Comparison of ENCODE assay signal across 8 cellular contexts in genomic region chr14:103808403-103809001, GRCh38. TPM values are rescaled to one million over a fixed set of nuclear protein-coding genes. Genes with fewer than 3 reads are reported as not detected.
DNase-seq lines count a peak whose midpoint lies in the region; ATAC-seq and TF ChIP-seq lines count a peak whose summit lies in the region.

No MANE protein-coding gene starts in this region.

- no peak overlapping the region for H3K9ac ChIP-seq in H9 (ENCODE audit: extremely low read depth, insufficient read length, low read length)

- peak; percentile 85 for ATAC-seq in activated CD8-positive, alpha-beta T cell treated with anti-CD3 and anti-CD28 coated beads for 36 hours
- ATAC-seq in memory B cell (ENCODE audit: low read depth) (peak; percentile 87), HG02938 (IDR thresholded peaks at IDR 0.05; ENCODE audit: unreplicated experiment) (no peak)

- no peak overlapping the region for H3K4me2 ChIP-seq in H9 (ENCODE audit: insufficient read depth, insufficient read length, low read length)

- H3K9me3 Mint-ChIP-seq in H9 (no peaks in the 10 kb centered on the region), memory B cell (no peaks in the 10 kb centered on the region)
- no peaks in the 10 kb centered on the region for H3K9me3 Mint-ChIP-seq in activated CD8-positive, alpha-beta T cell treated with anti-CD3 and anti-CD28 coated beads for 36 hours

- no peak overlapping the region for H4K8ac ChIP-seq in H9 (replicated peaks; ENCODE audit: insufficient read length, low read depth, low read length)

- no peak overlapping the region for H3K18ac ChIP-seq in H9 (ENCODE audit: insufficient read length, low read depth, low read length)

- H2BK120ac ChIP-seq in H9 (ENCODE audit: low read depth, low read length, poor library complexity, severe bottlenecking), result no peak overlapping the region

- H3K4me3 Mint-ChIP-seq in H9 (no peak overlapping the region), memory B cell (no peak overlapping the region)
- H3K4me3 Mint-ChIP-seq in activated CD8-positive, alpha-beta T cell treated with anti-CD3 and anti-CD28 coated beads for 36 hours, result no peak overlapping the region

- H3K23me2 ChIP-seq in H9 (ENCODE audit: insufficient read length, low read depth, low read length, poor library complexity, severe bottlenecking), result no peaks in the 10 kb centered on the region

- H3K36me3 Mint-ChIP-seq in H9 (ENCODE audit: insufficient read depth in 1 of 3, low read depth in 3 of 3), result no peaks in the 10 kb centered on the region
- H3K36me3 Mint-ChIP-seq in activated CD8-positive, alpha-beta T cell treated with anti-CD3 and anti-CD28 coated beads for 36 hours (ENCODE audit: low read depth), result no peaks in the 10 kb centered on the region
- no peaks in the 10 kb centered on the region for H3K36me3 Mint-ChIP-seq in memory B cell

- no CpG with 5 or more reads among the region's 6 CpGs for WGBS in H9 (ENCODE audit: extremely low coverage, insufficient read length, low lambda C conversion rate)

- H3K23ac ChIP-seq in H9 (ENCODE audit: insufficient read length, low read depth, low read length), result no peak overlapping the region

- no peak overlapping the region for H2BK12ac ChIP-seq in H9 (ENCODE audit: insufficient read length, low read depth, low read length)

- H3K79me2 ChIP-seq in H9 (ENCODE audit: insufficient read depth, low read length), result no peaks in the 10 kb centered on the region

- H3T11ph ChIP-seq in H9 (ENCODE audit: low read length), result no peak overlapping the region

- no peak overlapping the region for H2BK15ac ChIP-seq in H9 (ENCODE audit: low read depth, low read length)

- H2BK20ac ChIP-seq in H9 (ENCODE audit: low read depth, low read length, poor library complexity, severe bottlenecking), result no peak overlapping the region

- H3K27me3 Mint-ChIP-seq in H9 (ENCODE audit: low read depth), result no peaks in the 10 kb centered on the region; the same call in 1 of the 2 replicates
- H3K27me3 Mint-ChIP-seq in activated CD8-positive, alpha-beta T cell treated with anti-CD3 and anti-CD28 coated beads for 36 hours, result no peaks in the 10 kb centered on the region
- H3K27me3 Mint-ChIP-seq in memory B cell, result no peaks in the 10 kb centered on the region

- H3K4ac ChIP-seq in H9 (ENCODE audit: low read depth, low read length), result no peak overlapping the region

- no peak overlapping the region for H3K27ac Mint-ChIP-seq in H9
- no peak overlapping the region for H3K27ac Mint-ChIP-seq in activated CD8-positive, alpha-beta T cell treated with anti-CD3 and anti-CD28 coated beads for 36 hours
- no peak overlapping the region for H3K27ac Mint-ChIP-seq in memory B cell

- H4K20me1 ChIP-seq in H9 (ENCODE audit: control insufficient read depth, insufficient read depth, insufficient read length), result no peaks in the 10 kb centered on the region

- no peak overlapping the region for H2AFZ ChIP-seq in H9 (ENCODE audit: low read length)

- H3K27ac ChIP-seq in H9 (ENCODE audit: insufficient read length, low read depth, low read length), result no peak overlapping the region
- H3K27ac ChIP-seq in effector memory CD4-positive, alpha-beta T cell (ENCODE audit: insufficient read depth, low read length, poor library complexity, severe bottlenecking), result no peak overlapping the region

- no peaks in the 10 kb centered on the region for H3K4me1 ChIP-seq in H9 (ENCODE audit: insufficient read depth, low read length)
- no peaks in the 10 kb centered on the region for H3K4me1 ChIP-seq in effector memory CD4-positive, alpha-beta T cell (ENCODE audit: control insufficient read depth, insufficient read depth, low read length, poor library complexity, severe bottlenecking)

- no peak overlapping the region for H3K14ac ChIP-seq in H9 (ENCODE audit: insufficient read depth, low read length)

- TF ChIP-seq CTCF in H9 (conservative IDR thresholded peaks at IDR 0.05), result peak; percentile 97
- peak; percentile 92 for TF ChIP-seq CTCF in activated CD8-positive, alpha-beta T cell treated with anti-CD3 and anti-CD28 coated beads for 36 hours (IDR thresholded peaks at IDR 0.05)

- DNase-seq in AG08396 (ENCODE audit: low spot score) (peak; percentile 68), H9 (peak; percentile 64), NCI-H69 (lab: John Stamatoyannopoulos, UW) (peak; percentile 85), memory B cell (ENCODE audit: low spot score in 2 of 2) (peak; percentile 63)
- peak; percentile 77 for DNase-seq in activated CD8-positive, alpha-beta T cell treated with anti-CD3 and anti-CD28 coated beads for 36 hours
- peak; percentile 30 to 42 (median 32) for DNase-seq in effector memory CD4-positive, alpha-beta T cell
- DNase-seq in stimulated activated CD8-positive, alpha-beta memory T cell treated with anti-CD3 and anti-CD28 coated beads, Interleukin-2, amount 100 ng/mL, for 1 hour (ENCODE audit: low read depth in 2 of 2), result peak; percentile 12 to 37

- H3K36me3 ChIP-seq in effector memory CD4-positive, alpha-beta T cell (ENCODE audit: control insufficient read depth, insufficient read depth, low read length), result no peaks in the 10 kb centered on the region

- POLR2A ChIA-PET in activated CD8-positive, alpha-beta T cell treated with anti-CD3 and anti-CD28 coated beads for 36 hours (lab: Charles Lee), result no interaction called here

- CTCF ChIA-PET in activated CD8-positive, alpha-beta T cell treated with anti-CD3 and anti-CD28 coated beads for 36 hours (lab: Charles Lee), result interaction anchor here (0.7 to 5.0 kb wide), 44 partner anchors 9 to 269 kb away, joined by 3 to 56 read pairs (median 5); partner anchors contain the start of genes XRCC3 and ZFYVE21

- H3K9me3 ChIP-seq in H9 (ENCODE audit: control insufficient read depth, low read depth, low read length), result no peaks in the 10 kb centered on the region
- no peaks in the 10 kb centered on the region for H3K9me3 ChIP-seq in effector memory CD4-positive, alpha-beta T cell (ENCODE audit: control insufficient read depth, low read length)

- H3K4me3 ChIP-seq in effector memory CD4-positive, alpha-beta T cell (ENCODE audit: insufficient read depth, low read depth, low read length, poor library complexity, severe bottlenecking), result no peak overlapping the region

- intact Hi-C loops in activated CD8-positive, alpha-beta T cell treated with anti-CD3 and anti-CD28 coated beads for 36 hours (cut with micrococcal nuclease), result loop anchor here (2.0 kb wide), 1 partner anchor 102 kb away; no protein-coding TSS in a partner anchor

- H4K91ac ChIP-seq in H9 (ENCODE audit: insufficient read length, low read depth, low read length), result no peak overlapping the region

- no peak overlapping the region for H2AK5ac ChIP-seq in H9 (ENCODE audit: insufficient read length, low read length)

- no peaks in the 10 kb centered on the region for H3K79me1 ChIP-seq in H9 (ENCODE audit: insufficient read depth, low read depth, low read length, poor library complexity, severe bottlenecking)

- no peaks in the 10 kb centered on the region for H3K27me3 ChIP-seq in H9 (ENCODE audit: insufficient read depth, low read length)
- no peaks in the 10 kb centered on the region for H3K27me3 ChIP-seq in effector memory CD4-positive, alpha-beta T cell (replicated peaks; ENCODE audit: control insufficient read depth, insufficient read depth, low read length, poor library complexity, severe bottlenecking)

- no peak overlapping the region for H2BK5ac ChIP-seq in H9 (ENCODE audit: insufficient read length, low read length)

- H4K5ac ChIP-seq in H9 (ENCODE audit: insufficient read length, low read depth, low read length), result no peak overlapping the region

- no peak overlapping the region for H3K56ac ChIP-seq in H9 (ENCODE audit: insufficient read length, low read depth, low read length)

- H3K4me1 Mint-ChIP-seq in H9 (no peaks in the 10 kb centered on the region), memory B cell (peaks cover 22% of the 10 kb centered on the region)
- H3K4me1 Mint-ChIP-seq in activated CD8-positive, alpha-beta T cell treated with anti-CD3 and anti-CD28 coated beads for 36 hours (ENCODE audit: low read depth), result peaks cover 7% of the 10 kb centered on the region

RNA-seq across cellular contexts. Expression of gene PPP1R13B, which starts 38.9 kb away (rescaled TPM):
- 6.0 and 8.5 TPM in 2 replicates for total RNA-seq in H9 (2021)
- 10 to 100 TPM; 11.9 to 14.5 TPM for total RNA-seq in activated CD8-positive, alpha-beta T cell treated with anti-CD3 and anti-CD28 coated beads for 36 hours

Comparison
In these comparisons a context has a peak if more than half of its experiments do, and no peak if none do; other contexts are left out.
1. DNase-seq: peak in every context shown above with its lines; median percentile 85 in NCI-H69; 77 in activated CD8-positive, alpha-beta T cell treated with anti-CD3 and anti-CD28 coated beads for 36 hours; 68 in AG08396; 64 in H9; 63 in memory B cell; 32 in effector memory CD4-positive, alpha-beta T cell; 24 in stimulated activated CD8-positive, alpha-beta memory T cell treated with anti-CD3 and anti-CD28 coated beads, Interleukin-2, amount 100 ng/mL, for 1 hour.